ENCODE assay signal across 17 cellular contexts in genomic region chr10:20990604-20991003, GRCh38.
DNase-seq lines count a peak whose midpoint lies in the region; ATAC-seq and TF ChIP-seq lines count a peak whose summit lies in the region.
"Had no signal": no experiment of that assay in that cellular context is flagged by ENCODE, and none has a peak within 500 bp of the region (broad histone marks: within the 10 kb centered on the region; RNA-seq: fewer than 3 reads in every experiment).

No MANE protein-coding gene starts in this region.

- peak overlapping the region; percentile 10 for H3K4me2 ChIP-seq in GM23248 (ENCODE audit: unreplicated experiment)

- H3K27ac ChIP-seq in GM23248: no peak overlapping the region
- H3K27ac ChIP-seq in WERI-Rb-1: peak overlapping the region; percentile 48; the same call in 1 of the 2 replicates
- H3K27ac ChIP-seq: pancreas, SK-N-MC had no signal

- H3K9me3 ChIP-seq in GM23248 (ENCODE audit: low read depth) (no peaks in the 10 kb centered on the region), WERI-Rb-1 (ENCODE audit: severe bottlenecking) (no peaks in the 10 kb centered on the region)
- H3K9me3 ChIP-seq: BE2C, esophagus squamous epithelium, pancreas had no signal

- no peaks in the 10 kb centered on the region for H3K79me2 ChIP-seq in GM23248 (ENCODE audit: insufficient read depth)

- peaks cover 12% of the 10 kb centered on the region for H3F3A ChIP-seq in GM23248 (ENCODE audit: insufficient read depth)

- DNase-seq in GM23248 (peak; percentile 72), WERI-Rb-1 (peak; percentile 6), fibroblast of mammary gland (ENCODE audit: low read depth) (peak; percentile 86), omental fat pad (ENCODE audit: low spot score) (no peak), epidermal melanocyte (ENCODE audit: insufficient read length, low spot score) (no peak), SKM-1 (lab: John Stamatoyannopoulos, UW; ENCODE audit: unreplicated experiment) (no peak), ureter (ENCODE audit: low spot score) (no peak)
- DNase-seq: activated CD8-positive, alpha-beta memory T cell treated with anti-CD3 and anti-CD28 coated beads, Interleukin-2, amount 10 ng/mL, durations not matched to agents 7 days and 5 days; activated naive CD4-positive, alpha-beta T cell treated with anti-CD3 and anti-CD28 coated beads, Interleukin-2, amount 50 U/mL, for 16 hours; BE2C; DMS153; esophagus squamous epithelium; HFFc6; MV-4-11; pancreas had no signal

- H3K9ac ChIP-seq in GM23248: no peak overlapping the region

- H3K36me3 ChIP-seq in GM23248 (ENCODE audit: low read depth): no peaks in the 10 kb centered on the region
- no peaks in the 10 kb centered on the region for H3K36me3 ChIP-seq in WERI-Rb-1
- H3K36me3 ChIP-seq: BE2C, esophagus squamous epithelium, pancreas had no signal

- ATAC-seq in omental fat pad (ENCODE audit: low FRiP score): peak; percentile 71
- no peak for ATAC-seq in GM19035 (IDR thresholded peaks at IDR 0.05; ENCODE audit: unreplicated experiment)
- ATAC-seq: activated CD8-positive, alpha-beta memory T cell treated with anti-CD3 and anti-CD28 coated beads, Interleukin-2, amount 10 ng/mL, durations not matched to agents 7 days and 5 days; pancreas had no signal

- H3K4me3 ChIP-seq in GM23248: no peak overlapping the region
- no peak overlapping the region for H3K4me3 ChIP-seq in WERI-Rb-1 (ENCODE audit: low read depth, low read length)
- H3K4me3 ChIP-seq in fibroblast of mammary gland (ENCODE audit: control insufficient read depth, low read depth, low read length): no peak overlapping the region
- H3K4me3 ChIP-seq: esophagus squamous epithelium, pancreas, SK-N-MC had no signal

- WGBS in GM23248 (ENCODE audit: low coverage in 1 of 2, low lambda C conversion rate in 2 of 2, missing lambda C conversion rate in 2 of 2), 2 experiments: 79 to 81% methylated on average over 1 of the region's 1 CpG

- H3K27me3 ChIP-seq in GM23248 (replicated peaks; ENCODE audit: insufficient read depth) (no peaks in the 10 kb centered on the region), WERI-Rb-1 (ENCODE audit: insufficient read depth, low read depth, severe bottlenecking) (no peaks in the 10 kb centered on the region)
- H3K27me3 ChIP-seq: BE2C, esophagus squamous epithelium, pancreas had no signal

- peaks cover 5% of the 10 kb centered on the region for H3K4me1 ChIP-seq in GM23248 (ENCODE audit: insufficient read depth)
- H3K4me1 ChIP-seq: BE2C had no signal

- no peak overlapping the region for H2AFZ ChIP-seq in GM23248

- TF ChIP-seq CTCF in WERI-Rb-1 (IDR thresholded peaks at IDR 0.05; ENCODE audit: low read depth, low read length) (no peak), fibroblast of mammary gland (conservative IDR thresholded peaks at IDR 0.05; ENCODE audit: control insufficient read depth, insufficient read depth, low read depth, low read length) (no peak), omental fat pad (IDR thresholded peaks at IDR 0.05) (no peak)

- H3K9me2 ChIP-seq in GM23248 (ENCODE audit: insufficient read depth): 0 out of 2 replicates have a peak, but pooled peaks cover 6% of the 10 kb centered on the region

- in situ Hi-C loops in GM23248 (cut with MboI): no loop called here

- H4K20me1 ChIP-seq in GM23248 (ENCODE audit: insufficient read depth): no peaks in the 10 kb centered on the region

Comparison
In these comparisons a context has a peak if more than half of its experiments do, and no peak if none do; other contexts are left out.
1. DNase-seq: peak in GM23248 (single experiment), WERI-Rb-1 (single experiment) and fibroblast of mammary gland (single experiment); none in omental fat pad (single experiment), epidermal melanocyte (single experiment), SKM-1 (single experiment) and ureter (single experiment).